In the genomic region with DNA sequence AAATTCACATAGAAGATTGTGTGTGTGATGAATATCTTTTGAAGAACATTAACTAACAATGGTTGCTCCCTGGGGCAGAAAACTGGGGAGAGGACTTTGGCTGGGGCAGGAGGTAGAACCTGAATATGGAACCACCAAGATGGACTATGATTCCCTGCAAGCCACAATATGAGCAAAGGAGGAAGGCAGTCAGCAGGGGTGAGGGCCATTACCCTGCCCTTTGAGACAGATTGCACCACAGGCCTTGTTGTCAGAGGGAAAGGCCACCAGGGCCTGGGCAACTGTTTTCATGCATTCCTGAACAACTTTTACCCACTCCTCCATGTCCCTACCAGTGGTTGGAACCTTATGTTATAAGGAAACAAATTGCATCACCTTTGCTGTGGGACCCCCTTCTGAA, we compare ENCODE assay signal across 1 cellular context.
TF ChIP-seq lines count a peak whose summit lies in the region.

No MANE protein-coding gene starts in this region.

TF ChIP-seq in HepG2, 621 proteins besides CTCF, POLR2A, EP300 and RAD21 (continued from another document):
- TF ChIP-seq, protein P1, sequence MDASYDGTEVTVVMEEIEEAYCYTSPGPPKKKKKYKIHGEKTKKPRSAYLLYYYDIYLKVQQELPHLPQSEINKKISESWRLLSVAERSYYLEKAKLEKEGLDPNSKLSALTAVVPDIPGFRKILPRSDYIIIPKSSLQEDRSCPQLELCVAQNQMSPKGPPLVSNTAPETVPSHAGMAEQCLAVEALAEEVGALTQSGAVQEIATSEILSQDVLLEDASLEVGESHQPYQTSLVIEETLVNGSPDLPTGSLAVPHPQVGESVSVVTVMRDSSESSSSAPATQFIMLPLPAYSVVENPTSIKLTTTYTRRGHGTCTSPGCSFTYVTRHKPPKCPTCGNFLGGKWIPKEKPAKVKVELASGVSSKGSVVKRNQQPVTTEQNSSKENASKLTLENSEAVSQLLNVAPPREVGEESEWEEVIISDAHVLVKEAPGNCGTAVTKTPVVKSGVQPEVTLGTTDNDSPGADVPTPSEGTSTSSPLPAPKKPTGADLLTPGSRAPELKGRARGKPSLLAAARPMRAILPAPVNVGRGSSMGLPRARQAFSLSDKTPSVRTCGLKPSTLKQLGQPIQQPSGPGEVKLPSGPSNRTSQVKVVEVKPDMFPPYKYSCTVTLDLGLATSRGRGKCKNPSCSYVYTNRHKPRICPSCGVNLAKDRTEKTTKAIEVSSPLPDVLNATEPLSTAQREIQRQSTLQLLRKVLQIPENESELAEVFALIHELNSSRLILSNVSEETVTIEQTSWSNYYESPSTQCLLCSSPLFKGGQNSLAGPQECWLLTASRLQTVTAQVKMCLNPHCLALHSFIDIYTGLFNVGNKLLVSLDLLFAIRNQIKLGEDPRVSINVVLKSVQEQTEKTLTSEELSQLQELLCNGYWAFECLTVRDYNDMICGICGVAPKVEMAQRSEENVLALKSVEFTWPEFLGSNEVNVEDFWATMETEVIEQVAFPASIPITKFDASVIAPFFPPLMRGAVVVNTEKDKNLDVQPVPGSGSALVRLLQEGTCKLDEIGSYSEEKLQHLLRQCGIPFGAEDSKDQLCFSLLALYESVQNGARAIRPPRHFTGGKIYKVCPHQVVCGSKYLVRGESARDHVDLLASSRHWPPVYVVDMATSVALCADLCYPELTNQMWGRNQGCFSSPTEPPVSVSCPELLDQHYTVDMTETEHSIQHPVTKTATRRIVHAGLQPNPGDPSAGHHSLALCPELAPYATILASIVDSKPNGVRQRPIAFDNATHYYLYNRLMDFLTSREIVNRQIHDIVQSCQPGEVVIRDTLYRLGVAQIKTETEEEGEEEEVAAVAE (CRISPR knock-in tag; IDR thresholded peaks at IDR 0.05; ENCODE audit: borderline replicate concordance) = no peak
